ENCODE assay signal across 1 cellular context in the genomic region with DNA sequence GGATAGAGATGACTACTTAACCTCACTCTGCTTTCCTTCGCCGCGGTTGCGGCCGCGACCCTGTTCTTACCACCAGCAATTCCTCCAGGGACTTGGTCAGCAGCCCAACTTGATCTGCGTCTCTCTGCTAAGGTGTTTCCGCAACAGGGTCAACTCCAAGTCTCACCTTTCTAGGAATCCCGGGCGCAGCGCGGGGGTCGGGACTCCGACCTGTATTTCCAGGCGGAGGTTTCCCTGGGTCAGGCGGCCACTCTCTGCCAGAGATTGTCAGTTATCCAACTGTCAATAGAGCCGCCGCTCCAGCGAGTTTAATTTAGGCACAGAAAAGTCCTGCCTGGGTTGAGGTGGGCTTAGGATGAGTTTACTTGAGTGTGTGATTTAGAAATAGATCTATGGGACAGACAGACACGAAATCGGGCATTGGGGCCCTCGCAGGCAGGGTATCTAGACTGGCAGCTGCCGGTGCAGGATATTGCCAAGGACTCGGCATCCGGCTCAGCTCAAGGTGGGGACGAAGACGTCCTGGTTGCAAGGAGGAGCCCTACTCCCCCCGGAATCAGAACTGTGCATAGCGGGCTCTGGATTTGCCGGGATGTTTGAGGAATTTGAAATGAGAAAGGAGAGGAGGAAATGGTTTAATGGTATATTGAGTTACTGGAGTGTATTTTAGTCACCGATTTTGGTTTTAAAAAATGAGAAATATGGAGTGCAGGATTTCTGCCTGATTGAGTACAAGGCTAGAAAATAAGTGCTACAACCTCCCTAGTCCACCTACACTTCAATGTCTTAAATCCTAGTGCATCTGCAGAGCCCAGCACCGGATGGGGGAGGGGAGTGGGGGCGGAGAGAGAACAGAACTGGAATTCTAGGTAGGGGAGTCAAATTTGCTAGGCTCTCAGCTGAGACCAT.
TF ChIP-seq lines count a peak whose summit lies in the region.

No MANE protein-coding gene starts in this region.

TF ChIP-seq in HCT116, 20 proteins besides CTCF, POLR2A, EP300 and RAD21:
- TF ChIP-seq MAX (IDR thresholded peaks at IDR 0.05) = no peak
- no peak for TF ChIP-seq POLR2AphosphoS5 (IDR thresholded peaks at IDR 0.05; ENCODE audit: low read depth, low read length)
- TF ChIP-seq, protein P1, sequence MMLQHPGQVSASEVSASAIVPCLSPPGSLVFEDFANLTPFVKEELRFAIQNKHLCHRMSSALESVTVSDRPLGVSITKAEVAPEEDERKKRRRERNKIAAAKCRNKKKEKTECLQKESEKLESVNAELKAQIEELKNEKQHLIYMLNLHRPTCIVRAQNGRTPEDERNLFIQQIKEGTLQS (IDR thresholded peaks at IDR 0.05) = no peak
- no peak for TF ChIP-seq ELF1 (IDR thresholded peaks at IDR 0.05; ENCODE audit: borderline replicate concordance, low read depth)
- TF ChIP-seq TCF7L2 (IDR thresholded peaks at IDR 0.05; ENCODE audit: borderline replicate concordance, extremely low read depth, insufficient read depth, insufficient read length) = no peak
- TF ChIP-seq CEBPB (IDR thresholded peaks at IDR 0.05; ENCODE audit: low read depth) = no peak
- TF ChIP-seq, protein P2, sequence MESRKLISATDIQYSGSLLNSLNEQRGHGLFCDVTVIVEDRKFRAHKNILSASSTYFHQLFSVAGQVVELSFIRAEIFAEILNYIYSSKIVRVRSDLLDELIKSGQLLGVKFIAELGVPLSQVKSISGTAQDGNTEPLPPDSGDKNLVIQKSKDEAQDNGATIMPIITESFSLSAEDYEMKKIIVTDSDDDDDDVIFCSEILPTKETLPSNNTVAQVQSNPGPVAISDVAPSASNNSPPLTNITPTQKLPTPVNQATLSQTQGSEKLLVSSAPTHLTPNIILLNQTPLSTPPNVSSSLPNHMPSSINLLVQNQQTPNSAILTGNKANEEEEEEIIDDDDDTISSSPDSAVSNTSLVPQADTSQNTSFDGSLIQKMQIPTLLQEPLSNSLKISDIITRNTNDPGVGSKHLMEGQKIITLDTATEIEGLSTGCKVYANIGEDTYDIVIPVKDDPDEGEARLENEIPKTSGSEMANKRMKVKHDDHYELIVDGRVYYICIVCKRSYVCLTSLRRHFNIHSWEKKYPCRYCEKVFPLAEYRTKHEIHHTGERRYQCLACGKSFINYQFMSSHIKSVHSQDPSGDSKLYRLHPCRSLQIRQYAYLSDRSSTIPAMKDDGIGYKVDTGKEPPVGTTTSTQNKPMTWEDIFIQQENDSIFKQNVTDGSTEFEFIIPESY (IDR thresholded peaks at IDR 0.05; ENCODE audit: extremely low read depth, insufficient replicate concordance, low read length) = no peak
- TF ChIP-seq SP1 (IDR thresholded peaks at IDR 0.05; ENCODE audit: low read depth) = no peak
- no peak for TF ChIP-seq JUND (IDR thresholded peaks at IDR 0.05)
- TF ChIP-seq SIN3A (IDR thresholded peaks at IDR 0.05; ENCODE audit: low read depth) = no peak
- TF ChIP-seq CBX3 (IDR thresholded peaks at IDR 0.05; ENCODE audit: low read depth) = no peak
- TF ChIP-seq ZFX (IDR thresholded peaks at IDR 0.05) = no peak
- TF ChIP-seq EZH2 (IDR thresholded peaks at IDR 0.05) = no peak
- TF ChIP-seq, protein P3, sequence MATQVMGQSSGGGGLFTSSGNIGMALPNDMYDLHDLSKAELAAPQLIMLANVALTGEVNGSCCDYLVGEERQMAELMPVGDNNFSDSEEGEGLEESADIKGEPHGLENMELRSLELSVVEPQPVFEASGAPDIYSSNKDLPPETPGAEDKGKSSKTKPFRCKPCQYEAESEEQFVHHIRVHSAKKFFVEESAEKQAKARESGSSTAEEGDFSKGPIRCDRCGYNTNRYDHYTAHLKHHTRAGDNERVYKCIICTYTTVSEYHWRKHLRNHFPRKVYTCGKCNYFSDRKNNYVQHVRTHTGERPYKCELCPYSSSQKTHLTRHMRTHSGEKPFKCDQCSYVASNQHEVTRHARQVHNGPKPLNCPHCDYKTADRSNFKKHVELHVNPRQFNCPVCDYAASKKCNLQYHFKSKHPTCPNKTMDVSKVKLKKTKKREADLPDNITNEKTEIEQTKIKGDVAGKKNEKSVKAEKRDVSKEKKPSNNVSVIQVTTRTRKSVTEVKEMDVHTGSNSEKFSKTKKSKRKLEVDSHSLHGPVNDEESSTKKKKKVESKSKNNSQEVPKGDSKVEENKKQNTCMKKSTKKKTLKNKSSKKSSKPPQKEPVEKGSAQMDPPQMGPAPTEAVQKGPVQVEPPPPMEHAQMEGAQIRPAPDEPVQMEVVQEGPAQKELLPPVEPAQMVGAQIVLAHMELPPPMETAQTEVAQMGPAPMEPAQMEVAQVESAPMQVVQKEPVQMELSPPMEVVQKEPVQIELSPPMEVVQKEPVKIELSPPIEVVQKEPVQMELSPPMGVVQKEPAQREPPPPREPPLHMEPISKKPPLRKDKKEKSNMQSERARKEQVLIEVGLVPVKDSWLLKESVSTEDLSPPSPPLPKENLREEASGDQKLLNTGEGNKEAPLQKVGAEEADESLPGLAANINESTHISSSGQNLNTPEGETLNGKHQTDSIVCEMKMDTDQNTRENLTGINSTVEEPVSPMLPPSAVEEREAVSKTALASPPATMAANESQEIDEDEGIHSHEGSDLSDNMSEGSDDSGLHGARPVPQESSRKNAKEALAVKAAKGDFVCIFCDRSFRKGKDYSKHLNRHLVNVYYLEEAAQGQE (IDR thresholded peaks at IDR 0.05; ENCODE audit: low read depth) = no peak
- TF ChIP-seq SRF (IDR thresholded peaks at IDR 0.05; ENCODE audit: low read depth) = no peak
